ENCODE assay signal across 9 cellular contexts in genomic region chr9:95510610-95511231, GRCh38. TPM values are rescaled to one million over a fixed set of nuclear protein-coding genes. Genes with fewer than 3 reads are reported as not detected.
DNase-seq lines count a peak whose midpoint lies in the region; ATAC-seq, FAIRE-seq and TF ChIP-seq lines count a peak whose summit lies in the region.
"Had no signal": no experiment of that assay in that cellular context is flagged by ENCODE, and none has a peak within 500 bp of the region (broad histone marks: within the 10 kb centered on the region; RNA-seq: fewer than 3 reads in every experiment).

No MANE protein-coding gene starts in this region.

- H3K36me3 ChIP-seq in NT2/D1 (ENCODE audit: insufficient read depth, insufficient read length, low read length) (peaks cover 13% of the 10 kb centered on the region), endothelial cell of umbilical vein (ENCODE audit: control insufficient read depth in 2 of 2, extremely low read depth in 1 of 2, insufficient read depth in 2 of 2, low read length in 2 of 2) (no peaks in the 10 kb centered on the region)

- ATAC-seq in GM21367 (IDR thresholded peaks at IDR 0.05; ENCODE audit: unreplicated experiment), result peak; percentile 32

- H3K79me2 ChIP-seq in endothelial cell of umbilical vein (ENCODE audit: control insufficient read depth, insufficient read depth, low read length), result no peaks in the 10 kb centered on the region

- H3K9me3 ChIP-seq in NT2/D1 (ENCODE audit: insufficient read depth, low read length) (no peaks in the 10 kb centered on the region), endothelial cell of umbilical vein (replicated peaks; ENCODE audit: control insufficient read depth, insufficient read depth, low read length) (no peaks in the 10 kb centered on the region)

- peak overlapping the region; percentile 76 for H2AFZ ChIP-seq in endothelial cell of umbilical vein (ENCODE audit: low read depth, low read length)

- H3K4me3 ChIP-seq in NT2/D1 (ENCODE audit: insufficient read length, low read depth), result peak overlapping the region; percentile 61
- H3K4me3 ChIP-seq in endothelial cell of umbilical vein (replicated peaks in 1 of 3; ENCODE audit: insufficient read depth in 1 of 3, low read depth in 1 of 3, low read length in 3 of 3), result peak overlapping the region; percentile 74 to 98 (median 94)

- H3K27ac ChIP-seq in endothelial cell of umbilical vein (ENCODE audit: insufficient read depth, low read depth, low read length), result peak overlapping the region; percentile 83

- H3K9me1 ChIP-seq in endothelial cell of umbilical vein (replicated peaks; ENCODE audit: control insufficient read depth, extremely low read depth, insufficient read depth, low read length), result no peaks in the 10 kb centered on the region

- POLR2A ChIA-PET in endothelial cell of umbilical vein (lab: Charles Lee), result interaction anchor here (0.7 kb wide), 1 partner anchor 364 kb away, joined by 3 read pairs; no protein-coding TSS in a partner anchor

- FAIRE-seq in endothelial cell of umbilical vein (lab: Jason Lieb, UNC), result no peak
- FAIRE-seq: islet of Langerhans had no signal

- no peaks in the 10 kb centered on the region for H4K20me1 ChIP-seq in endothelial cell of umbilical vein (replicated peaks; ENCODE audit: control insufficient read depth, extremely low read depth, insufficient read depth, low read length)

- BruUV-seq in endothelial cell of umbilical vein (replicated peaks; lab: Mats Ljungman, UMichigan), result TSS peak; percentile 41

- peak overlapping the region; percentile 79 for H3K9ac ChIP-seq in NT2/D1 (ENCODE audit: insufficient read length, low read depth)
- peak overlapping the region; percentile 86 for H3K9ac ChIP-seq in endothelial cell of umbilical vein (replicated peaks; ENCODE audit: extremely low read depth, insufficient read depth, low read length)

- peak; percentile 94 for DNase-seq in COR-L47 (lab: John Stamatoyannopoulos, UW)
- peak in 74 of 76 experiments; percentile 24 to 94 (median 78) for DNase-seq in HUDEP-2 (lab: John Stamatoyannopoulos, UW; ENCODE audit: unreplicated experiment in 76 of 76)
- peak; percentile 94 for DNase-seq in NT2/D1 (ENCODE audit: low read depth, low spot score)
- DNase-seq in activated T-cell treated with anti-CD3 and anti-CD28 coated beads for 4 hours, result peak; percentile 75
- DNase-seq in endothelial cell of umbilical vein (ENCODE audit: low read depth, low spot score), result peak; percentile 91
- DNase-seq in midbrain (lab: John Stamatoyannopoulos, UW), result peak; percentile 88
- DNase-seq in stimulated activated CD8-positive, alpha-beta memory T cell treated with anti-CD3 and anti-CD28 coated beads, Interleukin-15, amount 100 ng/mL, for 4 hours (ENCODE audit: low read depth in 2 of 2), result peak; percentile 64 to 66

- H3K4me2 ChIP-seq in endothelial cell of umbilical vein (ENCODE audit: insufficient read depth, low read length), result peak overlapping the region; percentile 100

- TF ChIP-seq POLR2A in endothelial cell of umbilical vein (IDR thresholded peaks at IDR 0.05; ENCODE audit: low read depth, low read length), result peak; percentile 69

- CTCF ChIA-PET in endothelial cell of umbilical vein (lab: Charles Lee), result interaction anchor here (1.0 to 1.2 kb wide), 2 partner anchors 226 to 366 kb away, joined by 3 to 4 read pairs; no protein-coding TSS in a partner anchor

- H3K4me1 ChIP-seq in NT2/D1 (ENCODE audit: insufficient read depth, insufficient read length), result peaks cover 7% of the 10 kb centered on the region
- peaks cover 26% of the 10 kb centered on the region for H3K4me1 ChIP-seq in endothelial cell of umbilical vein (ENCODE audit: control insufficient read depth, extremely low read depth, insufficient read depth, low read length)

- peaks cover 14% of the 10 kb centered on the region for H3K27me3 ChIP-seq in NT2/D1 (ENCODE audit: insufficient read depth, insufficient read length)
- peaks cover 0 to 2% of the 10 kb centered on the region in 2 experiments for H3K27me3 ChIP-seq in endothelial cell of umbilical vein (ENCODE audit: control insufficient read depth in 2 of 2, insufficient read depth in 2 of 2, low read length in 2 of 2)

- intact Hi-C loops in endothelial cell of umbilical vein (cut with micrococcal nuclease), result loop anchor here (1.0 to 2.0 kb wide), 6 partner anchors 60 to 708 kb away; partner anchors contain the start of gene FANCC

- TF ChIP-seq CTCF in endothelial cell of umbilical vein (IDR thresholded peaks at IDR 0.05; ENCODE audit: extremely low read depth in 1 of 2, insufficient read depth in 1 of 2, low read depth in 1 of 2, low read length in 2 of 2), result no peak

- dilution Hi-C loops in endothelial cell of umbilical vein (cut with MboI; ENCODE audit: extremely low pct_ligation_motif_present, low sequenced_read_pairs), result no loop called here

TF ChIP-seq in endothelial cell of umbilical vein, 7 proteins besides CTCF, POLR2A, EP300 and RAD21:
- TF ChIP-seq POLR2AphosphoS5 (IDR thresholded peaks at IDR 0.05; ENCODE audit: insufficient read depth, low read depth, low read length) (peak; percentile 92), JUN (IDR thresholded peaks at IDR 0.05; ENCODE audit: borderline replicate concordance, insufficient read depth, insufficient read length, low read depth) (no peak), MAX (IDR thresholded peaks at IDR 0.05; ENCODE audit: insufficient read depth, insufficient read length) (peak; percentile 70), EZH2 (IDR thresholded peaks at IDR 0.05; ENCODE audit: borderline replicate concordance, low read depth, low read length, severe bottlenecking) (no peak), MYC (IDR thresholded peaks at IDR 0.05; ENCODE audit: low read depth, low read length) (no peak), FOS (IDR thresholded peaks at IDR 0.05; ENCODE audit: borderline replicate concordance, insufficient read depth, low read length) (no peak), GATA2 (IDR thresholded peaks at IDR 0.05; ENCODE audit: insufficient read depth, insufficient read length, low read depth, low read length) (no peak)
TF ChIP-seq in endothelial cell of umbilical vein: peak in this region for 2.

RNA-seq across cellular contexts. Expression of gene PTCH1, which starts 6.0 kb away (rescaled TPM):
- total RNA-seq in endothelial cell of umbilical vein, result 12.1 and 14.4 TPM in 2 replicates
- 3.1 and 3.9 TPM in 2 replicates for polyA plus RNA-seq in endothelial cell of umbilical vein
- 2.9 and 3.3 TPM in 2 replicates for polyA plus RNA-seq in endothelial cell of umbilical vein (2011; cell fraction: cytosol; rRNA removed)
- 7.7 and 12.7 TPM in 2 replicates for polyA plus RNA-seq in endothelial cell of umbilical vein (2011; cell fraction: nucleus; rRNA removed)
- 3.4 and 6.1 TPM in 2 replicates for polyA plus RNA-seq in endothelial cell of umbilical vein (2012)
- polyA minus RNA-seq in endothelial cell of umbilical vein, result 9.7 and 10.4 TPM in 2 replicates
- 6.3 TPM for polyA minus RNA-seq in endothelial cell of umbilical vein (2011; cell fraction: cytosol; rRNA and poly(A)+ RNA removed)
- polyA minus RNA-seq in endothelial cell of umbilical vein (2011; cell fraction: nucleus; rRNA and poly(A)+ RNA removed), result 15.2 and 16.1 TPM in 2 replicates

Comparison
In these comparisons a context has a peak if more than half of its experiments do, and no peak if none do; other contexts are left out.
1. Peak in every context shown above with its lines: DNase-seq, ATAC-seq, H3K4me3 ChIP-seq and H3K27ac ChIP-seq.